ENCODE assay signal across 10 cellular contexts in the genomic region with DNA sequence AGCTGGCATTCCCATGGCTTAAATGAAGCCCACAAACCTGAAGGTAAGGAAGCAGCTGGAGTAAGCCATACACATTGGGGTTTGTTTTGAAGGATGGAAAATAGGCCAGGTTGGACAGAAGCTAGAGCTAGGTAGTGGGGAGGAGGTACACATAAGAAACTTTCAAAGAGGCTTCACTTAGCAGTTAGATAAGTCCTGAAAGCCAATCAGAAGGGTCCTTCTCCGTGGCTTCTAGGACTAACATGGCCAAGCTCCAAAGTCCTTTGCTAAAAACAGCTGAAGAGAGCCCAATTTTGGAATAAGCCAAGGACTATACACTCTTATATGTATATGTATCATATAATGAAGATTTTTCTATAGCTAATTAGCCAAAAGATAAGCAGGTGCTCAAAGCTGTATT. TPM values are rescaled to one million over a fixed set of nuclear protein-coding genes. Genes with fewer than 3 reads are reported as not detected.
DNase-seq lines count a peak whose midpoint lies in the region; ATAC-seq, FAIRE-seq and TF ChIP-seq lines count a peak whose summit lies in the region.
"Had no signal": no experiment of that assay in that cellular context is flagged by ENCODE, and none has a peak within 500 bp of the region (broad histone marks: within the 10 kb centered on the region; RNA-seq: fewer than 3 reads in every experiment).

No MANE protein-coding gene starts in this region.

- intact Hi-C loops in HepG2 (cut with micrococcal nuclease; ENCODE audit: unreplicated experiment) (no loop called here), right lobe of liver (cut with DNase I) (no loop called here), PC-3 (cut with micrococcal nuclease) (loop anchor here (5.0 kb wide), 2 partner anchors 49 to 229 kb away; no protein-coding TSS in a partner anchor), adrenal gland (cut with DNase I) (no loop called here)

- no peaks in the 10 kb centered on the region for H3K9me3 ChIP-seq in HepG2 (ENCODE audit: low read length)
- no peaks in the 10 kb centered on the region for H3K9me3 ChIP-seq in right lobe of liver
- no peaks in the 10 kb centered on the region for H3K9me3 ChIP-seq in PC-3 (ENCODE audit: low read length)
- no peaks in the 10 kb centered on the region for H3K9me3 ChIP-seq in fibroblast of lung (ENCODE audit: control insufficient read depth, insufficient read depth, low read depth, low read length)
- H3K9me3 ChIP-seq in adrenal gland (replicated peaks in 1 of 3) = no peaks in the 10 kb centered on the region

- in situ Hi-C loops in HepG2 (cut with HindIII; ENCODE audit: extremely low pct_ligation_motif_present, low pct_unique_long_range_greater_than_20kb) = loop anchor here (25.0 kb wide), 1 partner anchor 276 kb away; the partner anchor contains the start of gene PHACTR4

- no peak overlapping the region for H2AFZ ChIP-seq in HepG2 (ENCODE audit: low read length)
- no peak overlapping the region for H2AFZ ChIP-seq in PC-3 (ENCODE audit: low read length)
- H2AFZ ChIP-seq in fibroblast of lung (ENCODE audit: low read length) = no peak overlapping the region

- H3K4me2 ChIP-seq in HepG2 (ENCODE audit: low read depth, low read length) (peak overlapping the region; percentile 97), PC-3 (ENCODE audit: low read length) (peak overlapping the region; percentile 90), fibroblast of lung (ENCODE audit: extremely low read depth, insufficient read depth, low read length) (peak overlapping the region; percentile 88)

- TF ChIP-seq POLR2A in HepG2 (IDR thresholded peaks at IDR 0.05; ENCODE audit: insufficient read depth in 1 of 2, low read depth in 2 of 2, low read length in 2 of 2) = no peak
- TF ChIP-seq POLR2A in right lobe of liver (IDR thresholded peaks at IDR 0.05) = no peak
- no peak for TF ChIP-seq POLR2A in adrenal gland (IDR thresholded peaks at IDR 0.05)

- no peaks in the 10 kb centered on the region for H3K9me2 ChIP-seq in PC-3 (replicated peaks; ENCODE audit: low read length)

- H3K27me3 ChIP-seq in HepG2 (ENCODE audit: control insufficient read depth in 1 of 2, insufficient read depth in 2 of 2, low read length in 2 of 2) (no peaks in the 10 kb centered on the region; a peak in 1 of 5 replicates), right lobe of liver (no peaks in the 10 kb centered on the region), PC-3 (ENCODE audit: low read length) (no peaks in the 10 kb centered on the region), fibroblast of lung (ENCODE audit: control insufficient read depth, insufficient read depth, low read length) (no peaks in the 10 kb centered on the region), foreskin keratinocyte (no peaks in the 10 kb centered on the region), adrenal gland (no peaks in the 10 kb centered on the region)

- TF ChIP-seq EP300 in HepG2 (IDR thresholded peaks at IDR 0.05; ENCODE audit: low read depth in 2 of 2, low read length in 2 of 2) = no peak
- no peak for TF ChIP-seq EP300 in HepG2 (CRISPR knock-in tag; IDR thresholded peaks at IDR 0.05; ENCODE audit: borderline replicate concordance)

- BruUV-seq in HepG2 (replicated peaks; lab: Mats Ljungman, UMichigan) (no TSS peak), PC-3 (replicated peaks; lab: Mats Ljungman, UMichigan) (no TSS peak)

- ATAC-seq in HepG2 (no peak), right lobe of liver (no peak), PC-3 (no peak), foreskin keratinocyte (no peak)

- peaks cover 59% of the 10 kb centered on the region for H3K79me2 ChIP-seq in HepG2 (ENCODE audit: insufficient read depth, low read length)
- H3K79me2 ChIP-seq in PC-3 (ENCODE audit: low read length) = peaks cover 65% of the 10 kb centered on the region
- H3K79me2 ChIP-seq in fibroblast of lung (ENCODE audit: control insufficient read depth, insufficient read depth, low read length) = peaks cover 55% of the 10 kb centered on the region

- peak overlapping the region; percentile 91 for H3K9ac ChIP-seq in HepG2 (ENCODE audit: insufficient read depth, low read depth, low read length)
- peak overlapping the region; percentile 87; the same call in 1 of the 2 replicates for H3K9ac ChIP-seq in PC-3 (ENCODE audit: low read length)
- H3K9ac ChIP-seq in fibroblast of lung (ENCODE audit: insufficient read depth, low read length) = no peak overlapping the region

- H3F3A ChIP-seq in PC-3 (ENCODE audit: low read length, unreplicated experiment) = peaks cover 3% of the 10 kb centered on the region

- TF ChIP-seq CTCF in HepG2 (CRISPR knock-in tag; IDR thresholded peaks at IDR 0.05) (no peak), right lobe of liver (IDR thresholded peaks at IDR 0.05) (no peak), PC-3 (conservative IDR thresholded peaks at IDR 0.05; ENCODE audit: low read depth, low read length) (no peak), fibroblast of lung (conservative IDR thresholded peaks at IDR 0.05 in 1 of 2, IDR thresholded peaks at IDR 0.05 in 1 of 2; ENCODE audit: low read depth in 1 of 2, low read length in 2 of 2) (no peak), foreskin keratinocyte (conservative IDR thresholded peaks at IDR 0.05) (no peak), adrenal gland (IDR thresholded peaks at IDR 0.05) (no peak)

- CTCF ChIA-PET in HepG2 (lab: Yijun Ruan, JAX; ENCODE audit: low intra/inter-chr PET ratio, low total read pairs) = no interaction called here
- CTCF ChIA-PET in PC-3 (lab: Charles Lee) = no interaction called here

- 17% methylated on average over 1 of the region's 1 CpG for WGBS in HepG2 (ENCODE audit: low lambda C conversion rate)
- WGBS in right lobe of liver (ENCODE audit: insufficient coverage, low coverage, low lambda C conversion rate, missing lambda C conversion rate) = 0% methylated on average over 1 of the region's 1 CpG
- WGBS in adrenal gland, 4 donors = 75 to 86% (median 80%) methylated on average over 1 of the region's 1 CpG

- no peak overlapping the region for H3K27ac ChIP-seq in HepG2 (ENCODE audit: extremely low read length, insufficient read depth, low read length)
- no peak overlapping the region for H3K27ac ChIP-seq in right lobe of liver
- no peak overlapping the region for H3K27ac ChIP-seq in PC-3 (ENCODE audit: low read length)
- no peak overlapping the region for H3K27ac ChIP-seq in fibroblast of lung (ENCODE audit: insufficient read depth, low read length)
- no peak overlapping the region for H3K27ac ChIP-seq in foreskin keratinocyte
- no peak overlapping the region for H3K27ac ChIP-seq in adrenal gland

- POLR2A ChIA-PET in HepG2 (lab: Yijun Ruan, JAX) = interaction anchor here (2.1 to 2.5 kb wide), 2 partner anchors 9 to 11 kb away, joined by 8 to 17 read pairs; no protein-coding TSS in a partner anchor
- POLR2A ChIA-PET in PC-3 (lab: Charles Lee; ENCODE audit: unreplicated experiment) = no interaction called here

- H3K4me3 ChIP-seq in HepG2 (replicated peaks in 1 of 3; ENCODE audit: insufficient read depth in 1 of 3, low read depth in 2 of 3, low read length in 3 of 3) (peak overlapping the region; percentile 79 to 98 (median 82); a peak in 5 of 6 replicates), right lobe of liver (no peak overlapping the region), PC-3 (ENCODE audit: low read length) (peak overlapping the region; percentile 82), fibroblast of lung (replicated peaks in 1 of 4; ENCODE audit: control extremely low read depth in 1 of 4, insufficient read depth in 1 of 4, low read depth in 3 of 4, low read length in 4 of 4) (peak overlapping the region in 1 of 4 experiments; percentile 50), adrenal gland (no peak overlapping the region)

- FAIRE-seq in HepG2 (lab: Jason Lieb, UNC) = no peak

- H3K4me1 ChIP-seq in HepG2 (ENCODE audit: insufficient read depth, low read length) = peaks cover 47% of the 10 kb centered on the region
- H3K4me1 ChIP-seq in right lobe of liver = peaks cover 0 to 26% (median 7%) of the 10 kb centered on the region in 4 donors
- peaks cover 22% of the 10 kb centered on the region for H3K4me1 ChIP-seq in PC-3 (ENCODE audit: insufficient read depth, low read length)
- peaks cover 4% of the 10 kb centered on the region for H3K4me1 ChIP-seq in fibroblast of lung (ENCODE audit: control insufficient read depth, extremely low read depth, insufficient read depth, low read length)
- peaks cover 3% of the 10 kb centered on the region for H3K4me1 ChIP-seq in foreskin keratinocyte
- peaks cover 8 to 15% of the 10 kb centered on the region in 2 donors for H3K4me1 ChIP-seq in adrenal gland (replicated peaks in 1 of 2)

- H3K36me3 ChIP-seq in HepG2 (replicated peaks in 1 of 2; ENCODE audit: control insufficient read depth in 1 of 2, insufficient read depth in 2 of 2, low read length in 2 of 2) = no peaks in the 10 kb centered on the region
- no peaks in the 10 kb centered on the region for H3K36me3 ChIP-seq in right lobe of liver
- 0 out of 2 replicates have a peak, but pooled peaks cover under 1% of the 10 kb centered on the region for H3K36me3 ChIP-seq in PC-3 (ENCODE audit: low read depth, low read length)
- no peaks in the 10 kb centered on the region for H3K36me3 ChIP-seq in fibroblast of lung (ENCODE audit: control insufficient read depth, insufficient read depth, low read length)
- no peaks in the 10 kb centered on the region for H3K36me3 ChIP-seq in adrenal gland (replicated peaks in 1 of 2)

- DNase-seq in HepG2 (ENCODE audit: low spot score) (no peak), right lobe of liver (no peak), PC-3 (no peak), fibroblast of lung (ENCODE audit: low read depth in 2 of 2) (no peak), foreskin keratinocyte (no peak), adrenal gland (no peak), AG08395 (ENCODE audit: low spot score) (no peak), hypothalamus (lab: John Stamatoyannopoulos, UW) (no peak)
- DNase-seq: caudate nucleus; stimulated activated CD8-positive, alpha-beta memory T cell treated with anti-CD3 and anti-CD28 coated beads, Interleukin-4, amount 100 ng/mL, for 48 hours had no signal

- peaks cover 3% of the 10 kb centered on the region; the same call in 1 of the 2 replicates for H4K20me1 ChIP-seq in HepG2 (ENCODE audit: insufficient read depth, low read length)
- H4K20me1 ChIP-seq in PC-3 (ENCODE audit: low read length) = no peaks in the 10 kb centered on the region
- no peaks in the 10 kb centered on the region for H4K20me1 ChIP-seq in fibroblast of lung (ENCODE audit: control insufficient read depth, extremely low read depth, insufficient read depth, low read length)

- TF ChIP-seq RAD21 in HepG2 (CRISPR knock-in tag; IDR thresholded peaks at IDR 0.05) = no peak

RNA-seq across cellular contexts. Expression of gene EYA3, which starts 1.8 kb away (rescaled TPM):
- total RNA-seq in HepG2 (2016; rRNA removed; fragmentation: Illumina TruSeq; extraction: Trizol) (19.7 and 26.3 TPM in 2 replicates), right lobe of liver (10 to 100 TPM in 1 of 6 experiments, 1 to 10 TPM in 5; 6.6 to 10.2 (median 7.3) TPM), PC-3 (2014; rRNA removed) (17.1 and 17.3 TPM in 2 replicates), fibroblast of lung (11.2 and 11.3 TPM in 2 replicates), foreskin keratinocyte (20.3 and 21.5 TPM in 2 replicates), adrenal gland (10 to 100 TPM in 7 of 8 donors, 1 to 10 TPM in 1; 8.9 to 28.9 (median 15.8) TPM)
- 9.5 and 9.6 TPM in 2 replicates for total RNA-seq in HepG2 (2016; cell fraction: cytosol; rRNA removed; fragmentation: Illumina TruSeq; extraction: Trizol; ENCODE audit: low read depth)
- total RNA-seq in HepG2 (2016; cell fraction: insoluble cytoplasmic fraction; rRNA removed; fragmentation: Illumina TruSeq; extraction: Trizol) = 17.2 and 24.4 TPM in 2 replicates
- total RNA-seq in HepG2 (2016; cell fraction: membrane; rRNA removed; fragmentation: Illumina TruSeq; extraction: Trizol) = 7.9 and 8.4 TPM in 2 replicates
- 15.7 and 18.2 TPM in 2 replicates for total RNA-seq in HepG2 (2016; cell fraction: nucleus; rRNA removed; fragmentation: Illumina TruSeq; extraction: Trizol)
- polyA plus RNA-seq in HepG2 (2011; rRNA removed) (12.2 and 13.9 TPM in 2 replicates), fibroblast of lung (15.4 and 17.5 TPM in 2 replicates), foreskin keratinocyte (5.5 and 6.5 TPM in 2 replicates), adrenal gland (10 to 100 TPM in 1 of 3 donors, 1 to 10 TPM in 2; 4.3 to 20.9 (median 4.7) TPM)
- polyA plus RNA-seq in HepG2 (2011; cell fraction: cytosol; rRNA removed) = 5.6 and 7.2 TPM in 2 replicates
- 7.5 and 7.6 TPM in 2 replicates for polyA plus RNA-seq in HepG2 (2011; cell fraction: nucleus; rRNA removed)
- 7.5 and 7.9 TPM in 2 replicates for polyA plus RNA-seq in HepG2 (2012)
- 0.67 and 1.0 TPM in 2 replicates for polyA plus RNA-seq in HepG2 (2016; cell fraction: cytosol; fragmentation: Illumina TruSeq; extraction: Trizol; ENCODE audit: low read depth)
- polyA plus RNA-seq in HepG2 (2016; cell fraction: insoluble cytoplasmic fraction; fragmentation: Illumina TruSeq; extraction: Trizol; ENCODE audit: low read depth) = 11.7 and 12.0 TPM in 2 replicates
- 1.4 and 1.6 TPM in 2 replicates for polyA plus RNA-seq in HepG2 (2016; cell fraction: membrane; fragmentation: Illumina TruSeq; extraction: Trizol; ENCODE audit: low read depth)
- 16.9 and 17.5 TPM in 2 replicates for polyA plus RNA-seq in HepG2 (2016; cell fraction: nucleus; fragmentation: Illumina TruSeq; extraction: Trizol; ENCODE audit: insufficient read depth, low read depth)
- 26.2 and 75.0 TPM in 2 replicates for polyA minus RNA-seq in HepG2 (2011; rRNA and poly(A)+ RNA removed; ENCODE audit: low replicate concordance)
- polyA minus RNA-seq in HepG2 (2011; cell fraction: cytosol; rRNA and poly(A)+ RNA removed) = 11.7 and 13.3 TPM in 2 replicates
- polyA minus RNA-seq in HepG2 (2011; cell fraction: nucleus; rRNA and poly(A)+ RNA removed) = 20.0 and 20.3 TPM in 2 replicates
- 8.5 and 8.7 TPM in 2 replicates for polyA plus RNA-seq in fibroblast of lung (2012)
- 14.6 and 18.5 TPM in 2 replicates for polyA minus RNA-seq in fibroblast of lung (ENCODE audit: low replicate concordance)

Comparison
In these comparisons a context has a peak if more than half of its experiments do, and no peak if none do; other contexts are left out.
1. H3K4me3 ChIP-seq: peak in HepG2 (3 of 3) and PC-3 (single experiment); none in right lobe of liver (0 of 3) and adrenal gland (0 of 4).
2. Peak in every context shown above with its lines, with median percentiles within 50 percentile points of each other: H3K4me2 ChIP-seq.